39 cellular contexts compared by ENCODE assay signal in the genomic region with DNA sequence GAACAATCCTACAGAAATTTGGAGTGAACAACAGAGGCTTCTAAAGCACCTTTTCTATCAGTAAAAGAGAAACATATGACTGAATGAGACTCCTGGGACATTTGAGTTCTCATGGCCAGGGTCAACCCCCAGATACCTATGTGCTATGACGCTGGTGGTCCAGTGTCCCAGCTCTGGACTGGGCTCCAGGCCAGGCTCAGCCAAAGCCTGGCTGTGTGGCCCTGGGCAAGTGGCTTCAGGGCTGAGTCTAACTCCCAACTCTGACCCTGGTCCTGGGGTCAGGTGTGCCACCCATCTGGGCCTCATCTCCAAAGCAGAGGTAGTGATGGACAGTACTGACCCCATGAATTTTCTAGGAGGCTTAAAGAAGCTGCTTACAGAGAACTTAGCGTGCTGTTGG.
"Had no signal": no experiment of that assay in that cellular context is flagged by ENCODE, and none has a peak within 500 bp of the region (broad histone marks: within the 10 kb centered on the region; RNA-seq: fewer than 3 reads in every experiment).

No MANE protein-coding gene starts in this region.

- H3K27ac ChIP-seq: adrenal gland, ascending aorta, body of pancreas, brain microvascular endothelial cell, breast epithelium, cardiac muscle cell had no signal

- H3K4me3 ChIP-seq: adrenal gland, ascending aorta, body of pancreas, breast epithelium, cardiac muscle cell had no signal

- H3K9me3 Mint-ChIP-seq: activated naive CD4-positive, alpha-beta T cell treated with anti-CD3 and anti-CD28 coated beads, Interleukin-2, amount 10 ng/mL, durations not matched to agents 7 days and 5 days; activated naive CD4-positive, alpha-beta T cell treated with anti-CD3 and anti-CD28 coated beads, Interleukin-2, amount 50 U/mL, for 24 hours; activated naive CD8-positive, alpha-beta T cell treated with anti-CD3 and anti-CD28 coated beads for 36 hours; activated naive CD8-positive, alpha-beta T cell treated with anti-CD3 and anti-CD28 coated beads, Interleukin-2, amount 10 ng/mL, durations not matched to agents 7 days and 5 days; activated naive CD8-positive, alpha-beta T cell treated with anti-CD3 and anti-CD28 coated beads, Interleukin-2, amount 50 U/mL, for 24 hours; activated T-cell treated with anti-CD3 and anti-CD28 coated beads, Interleukin-2, amount 50 U/mL, for 24 hours; activated T-helper 1 cell treated with anti-CD3 and anti-CD28 coated beads, Interleukin-12 subunit alpha, Interleukin-12 subunit beta, Interleukin-2, Interleukin-4 antibody, amounts not matched to agents 30 ng/mL and 10 ng/mL and 1 ng/mL, durations not matched to agents 14 hours and 24 hours and 36 hours; activated T-helper 17 cell treated with anti-CD3 and anti-CD28 coated beads, Interleukin-2, amount 50 U/mL, for 72 hours; activated T-helper 2 cell treated with anti-CD3 and anti-CD28 coated beads, Interferon-gamma antibody, Interleukin-2, Interleukin-4, amounts not matched to agents 10 μg/mL and 5 μg/mL and 100 μg/mL, durations not matched to agents 14 hours and 24 hours and 36 hours; central memory CD8-positive, alpha-beta T cell had no signal

- H3K36me3 ChIP-seq: adrenal gland, ascending aorta, brain microvascular endothelial cell, breast epithelium, cardiac muscle cell had no signal

- H3K9me3 ChIP-seq: adrenal gland, ascending aorta, body of pancreas, breast epithelium had no signal

- FAIRE-seq: astrocyte had no signal

- DNase-seq: activated effector memory CD4-positive, alpha-beta T cell treated with anti-CD3 and anti-CD28 coated beads, Interleukin-2, amount 50 U/mL, for 16 hours; activated effector memory CD4-positive, alpha-beta T cell treated with Interleukin-2 at 50 U/mL for 16 hours; activated gamma-delta T cell; activated gamma-delta T cell treated with Interleukin-2 at 50 U/mL for 16 hours; activated naive CD4-positive, alpha-beta T cell; activated naive CD4-positive, alpha-beta T cell treated with anti-CD3 and anti-CD28 coated beads for 36 hours; activated naive CD4-positive, alpha-beta T cell treated with anti-CD3 and anti-CD28 coated beads, Interleukin-2, amount 10 ng/mL, durations not matched to agents 7 days and 5 days; activated naive CD4-positive, alpha-beta T cell treated with anti-CD3 and anti-CD28 coated beads, Interleukin-2, amount 50 U/mL, for 16 hours; activated naive CD4-positive, alpha-beta T cell treated with Interleukin-2 at 50 U/mL for 16 hours; activated naive CD8-positive, alpha-beta T cell treated with anti-CD3 and anti-CD28 coated beads for 36 hours; activated naive CD8-positive, alpha-beta T cell treated with anti-CD3 and anti-CD28 coated beads, Interleukin-2, amount 10 ng/mL, durations not matched to agents 7 days and 5 days; activated naive CD8-positive, alpha-beta T cell treated with anti-CD3 and anti-CD28 coated beads, Interleukin-2, amount 50 U/mL, for 24 hours; activated T-cell treated with anti-CD3 and anti-CD28 coated beads, Interleukin-2, amount 50 U/mL, for 1 hour; activated T-cell treated with anti-CD3 and anti-CD28 coated beads, Interleukin-2, amount 50 U/mL, for 24 hours; activated T-cell treated with anti-CD3 and anti-CD28 coated beads, Interleukin-2, amount 50 U/mL, for 4 hours; activated T-cell treated with anti-CD3 and anti-CD28 coated beads, Interleukin-2, amount 50 U/mL, for 48 hours; activated T-cell treated with anti-CD3 and anti-CD28 coated beads, Interleukin-2, amount 50 U/mL, for 72 hours; adrenal gland; amniotic stem cell; amygdala; anterior cingulate cortex; aorta; body of pancreas; brain microvascular endothelial cell; caudate nucleus; central memory CD4-positive, alpha-beta T cell; cerebellar nuclear complex had no signal

- H3K27me3 ChIP-seq: adrenal gland, ascending aorta, body of pancreas, brain microvascular endothelial cell, cardiac muscle cell had no signal

- H3K27ac Mint-ChIP-seq: activated naive CD4-positive, alpha-beta T cell treated with anti-CD3 and anti-CD28 coated beads for 36 hours; activated naive CD4-positive, alpha-beta T cell treated with anti-CD3 and anti-CD28 coated beads, Interleukin-2, amount 10 ng/mL, durations not matched to agents 7 days and 5 days; activated naive CD4-positive, alpha-beta T cell treated with anti-CD3 and anti-CD28 coated beads, Interleukin-2, amount 50 U/mL, for 24 hours; activated naive CD4-positive, alpha-beta T cell treated with anti-CD3 and anti-CD28 coated beads, Interleukin-2, amount 50 U/mL, for 72 hours; activated naive CD8-positive, alpha-beta T cell; activated naive CD8-positive, alpha-beta T cell treated with anti-CD3 and anti-CD28 coated beads for 36 hours; activated naive CD8-positive, alpha-beta T cell treated with anti-CD3 and anti-CD28 coated beads, Interleukin-2, amount 10 ng/mL, durations not matched to agents 7 days and 5 days; activated naive CD8-positive, alpha-beta T cell treated with anti-CD3 and anti-CD28 coated beads, Interleukin-2, amount 50 U/mL, for 24 hours; activated T-cell treated with anti-CD3 and anti-CD28 coated beads, Interleukin-2, amount 50 U/mL, for 24 hours; activated T-cell treated with anti-CD3 and anti-CD28 coated beads, Interleukin-2, amount 50 U/mL, for 72 hours; activated T-helper 1 cell treated with anti-CD3 and anti-CD28 coated beads, Interleukin-12 subunit alpha, Interleukin-12 subunit beta, Interleukin-2, Interleukin-4 antibody, amounts not matched to agents 30 ng/mL and 10 ng/mL and 1 ng/mL, durations not matched to agents 14 hours and 24 hours and 36 hours; activated T-helper 17 cell treated with anti-CD3 and anti-CD28 coated beads, Interleukin-2, amount 50 U/mL, for 72 hours; activated T-helper 2 cell treated with anti-CD3 and anti-CD28 coated beads, Interferon-gamma antibody, Interleukin-2, Interleukin-4, amounts not matched to agents 10 μg/mL and 5 μg/mL and 100 μg/mL, durations not matched to agents 14 hours and 24 hours and 36 hours; brain had no signal

- H3K4me1 Mint-ChIP-seq: activated naive CD4-positive, alpha-beta T cell treated with anti-CD3 and anti-CD28 coated beads, Interleukin-2, amount 10 ng/mL, durations not matched to agents 7 days and 5 days; activated naive CD4-positive, alpha-beta T cell treated with anti-CD3 and anti-CD28 coated beads, Interleukin-2, amount 50 U/mL, for 24 hours; activated naive CD8-positive, alpha-beta T cell treated with anti-CD3 and anti-CD28 coated beads for 36 hours; activated naive CD8-positive, alpha-beta T cell treated with anti-CD3 and anti-CD28 coated beads, Interleukin-2, amount 10 ng/mL, durations not matched to agents 7 days and 5 days; activated naive CD8-positive, alpha-beta T cell treated with anti-CD3 and anti-CD28 coated beads, Interleukin-2, amount 50 U/mL, for 24 hours; activated T-helper 17 cell treated with anti-CD3 and anti-CD28 coated beads, Interleukin-2, amount 50 U/mL, for 72 hours; central memory CD8-positive, alpha-beta T cell had no signal

- H3K36me3 Mint-ChIP-seq: activated naive CD4-positive, alpha-beta T cell treated with anti-CD3 and anti-CD28 coated beads, Interleukin-2, amount 10 ng/mL, durations not matched to agents 7 days and 5 days; activated naive CD4-positive, alpha-beta T cell treated with anti-CD3 and anti-CD28 coated beads, Interleukin-2, amount 50 U/mL, for 24 hours; activated naive CD4-positive, alpha-beta T cell treated with anti-CD3 and anti-CD28 coated beads, Interleukin-2, amount 50 U/mL, for 72 hours; activated naive CD8-positive, alpha-beta T cell; activated naive CD8-positive, alpha-beta T cell treated with anti-CD3 and anti-CD28 coated beads for 36 hours; activated naive CD8-positive, alpha-beta T cell treated with anti-CD3 and anti-CD28 coated beads, Interleukin-2, amount 10 ng/mL, durations not matched to agents 7 days and 5 days; brain had no signal

- H3K4me1 ChIP-seq: adrenal gland, ascending aorta, body of pancreas, breast epithelium had no signal

- H3K27me3 Mint-ChIP-seq: activated naive CD8-positive, alpha-beta T cell treated with anti-CD3 and anti-CD28 coated beads for 36 hours; activated naive CD8-positive, alpha-beta T cell treated with anti-CD3 and anti-CD28 coated beads, Interleukin-2, amount 10 ng/mL, durations not matched to agents 7 days and 5 days; brain had no signal

- H3K4me3 Mint-ChIP-seq: activated naive CD4-positive, alpha-beta T cell treated with anti-CD3 and anti-CD28 coated beads for 36 hours; activated naive CD4-positive, alpha-beta T cell treated with anti-CD3 and anti-CD28 coated beads, Interleukin-2, amount 10 ng/mL, durations not matched to agents 7 days and 5 days; activated naive CD4-positive, alpha-beta T cell treated with anti-CD3 and anti-CD28 coated beads, Interleukin-2, amount 50 U/mL, for 24 hours; activated naive CD8-positive, alpha-beta T cell; activated naive CD8-positive, alpha-beta T cell treated with anti-CD3 and anti-CD28 coated beads for 36 hours; activated naive CD8-positive, alpha-beta T cell treated with anti-CD3 and anti-CD28 coated beads, Interleukin-2, amount 10 ng/mL, durations not matched to agents 7 days and 5 days; activated naive CD8-positive, alpha-beta T cell treated with anti-CD3 and anti-CD28 coated beads, Interleukin-2, amount 50 U/mL, for 24 hours; activated T-cell treated with anti-CD3 and anti-CD28 coated beads, Interleukin-2, amount 50 U/mL, for 24 hours; activated T-cell treated with anti-CD3 and anti-CD28 coated beads, Interleukin-2, amount 50 U/mL, for 4 hours; activated T-cell treated with anti-CD3 and anti-CD28 coated beads, Interleukin-2, amount 50 U/mL, for 72 hours; activated T-helper 1 cell treated with anti-CD3 and anti-CD28 coated beads, Interleukin-12 subunit alpha, Interleukin-12 subunit beta, Interleukin-2, Interleukin-4 antibody, amounts not matched to agents 30 ng/mL and 10 ng/mL and 1 ng/mL, durations not matched to agents 14 hours and 24 hours and 36 hours; activated T-helper 17 cell treated with anti-CD3 and anti-CD28 coated beads, Interleukin-2, amount 50 U/mL, for 72 hours; brain; central memory CD8-positive, alpha-beta T cell had no signal
